In the genomic region with DNA sequence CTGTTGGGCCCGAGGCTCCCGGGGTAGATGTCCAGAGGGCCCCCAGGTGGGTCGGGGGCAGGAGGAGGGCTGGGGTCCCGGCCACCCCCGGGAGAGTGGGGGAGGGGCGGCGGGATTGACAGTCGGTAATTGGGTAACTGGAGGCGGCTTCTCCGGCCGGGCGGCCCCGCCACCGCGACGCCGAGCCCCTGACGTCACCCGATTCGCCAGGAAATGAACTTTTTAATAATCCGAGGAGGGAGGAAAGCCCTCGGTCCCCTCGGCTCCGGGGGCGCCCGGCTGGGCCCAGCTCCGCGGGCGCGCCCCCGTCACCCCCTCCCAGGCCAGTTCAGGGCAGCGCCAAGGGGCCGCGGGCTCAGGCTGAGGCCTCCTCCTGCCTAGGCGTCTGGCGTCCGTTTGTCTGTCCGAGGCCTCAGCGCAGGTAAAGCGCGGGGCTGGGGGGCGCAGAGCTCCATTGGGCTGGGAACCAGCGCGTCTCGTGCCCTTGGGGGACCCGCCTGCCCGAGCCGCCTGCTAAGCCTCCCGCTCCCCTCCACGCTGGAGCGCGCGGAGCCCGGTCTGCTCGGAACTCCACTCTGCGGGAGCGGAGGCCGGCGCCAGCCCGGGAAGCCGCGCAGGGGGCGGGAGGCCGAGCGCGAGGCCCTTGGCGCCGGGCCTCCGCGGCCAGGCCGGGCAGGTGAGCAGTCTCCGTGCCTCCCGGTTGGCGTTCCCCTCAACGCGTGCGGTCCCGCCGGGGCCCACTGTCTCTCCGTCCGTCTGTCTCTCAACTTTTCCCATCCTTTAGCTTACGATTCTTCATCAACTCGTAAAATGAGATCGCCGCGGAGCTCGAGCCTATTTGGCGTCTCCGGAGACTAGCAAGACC, we compare ENCODE assay signal across 8 cellular contexts. TPM values are rescaled to one million over a fixed set of nuclear protein-coding genes. Genes with fewer than 3 reads are reported as not detected.
A peak's percentile ranks its signal among the peaks of the same experiment; 100 is the strongest.
DNase-seq lines count a peak whose midpoint lies in the region; ATAC-seq, FAIRE-seq and TF ChIP-seq lines count a peak whose summit lies in the region.

No MANE protein-coding gene starts in this region.

- H3K4me1 ChIP-seq in cardiac muscle cell (ENCODE audit: low read depth): peaks cover 32% of the 10 kb centered on the region
- H3K4me1 ChIP-seq in trophoblast cell (ENCODE audit: control insufficient read depth in 1 of 2, insufficient read depth in 2 of 2, low read length in 2 of 2): peaks cover 28 to 47% of the 10 kb centered on the region in 2 experiments

- peak overlapping the region; percentile 87 for H2AK5ac ChIP-seq in trophoblast cell (ENCODE audit: low read length)

- WGBS in trophoblast cell (ENCODE audit: extremely low coverage, insufficient coverage, insufficient read length): no CpG with 5 or more reads among the region's 89 CpGs

- H3K27me3 Mint-ChIP-seq in activated T-cell treated with anti-CD3 and anti-CD28 coated beads, Interleukin-2, amount 50 U/mL, for 24 hours: peaks cover 84% of the 10 kb centered on the region

- FAIRE-seq in G401.6 (lab: Jason Lieb, UNC): peak; percentile 25

- peak overlapping the region; percentile 58 for H3K4me3 ChIP-seq in cardiac muscle cell
- peak overlapping the region; percentile 83 for H3K4me3 ChIP-seq in trophoblast cell (ENCODE audit: low read depth, low read length)

- H3K23ac ChIP-seq in trophoblast cell (ENCODE audit: low read length): peak overlapping the region; percentile 44

- H3K27ac ChIP-seq in cardiac muscle cell: peak overlapping the region; percentile 14
- H3K27ac ChIP-seq in trophoblast cell (ENCODE audit: low read depth, low read length): peak overlapping the region; percentile 95

- peaks cover 38% of the 10 kb centered on the region for H3K4me1 Mint-ChIP-seq in activated T-cell treated with anti-CD3 and anti-CD28 coated beads, Interleukin-2, amount 50 U/mL, for 24 hours (ENCODE audit: low read depth)

- H3K9me3 ChIP-seq in cardiac muscle cell (ENCODE audit: low read depth) (no peaks in the 10 kb centered on the region), trophoblast cell (ENCODE audit: insufficient read depth, low read depth, low read length) (no peaks in the 10 kb centered on the region)

- H3K79me1 ChIP-seq in trophoblast cell (ENCODE audit: low read length): peaks cover 82% of the 10 kb centered on the region

- H3K4me3 Mint-ChIP-seq in activated T-cell treated with anti-CD3 and anti-CD28 coated beads, Interleukin-2, amount 50 U/mL, for 24 hours: peak overlapping the region; percentile 65

- peak overlapping the region; percentile 98 for H4K8ac ChIP-seq in trophoblast cell (ENCODE audit: low read depth, low read length)

- H3K36me3 Mint-ChIP-seq in activated T-cell treated with anti-CD3 and anti-CD28 coated beads, Interleukin-2, amount 50 U/mL, for 24 hours (ENCODE audit: low read depth): no peaks in the 10 kb centered on the region

- peak overlapping the region; percentile 84 for H4K91ac ChIP-seq in trophoblast cell (ENCODE audit: low read depth, low read length)

- peak overlapping the region; percentile 81 for H3K4ac ChIP-seq in trophoblast cell (ENCODE audit: low read depth, low read length)

- H3K27me3 ChIP-seq in cardiac muscle cell (peaks cover 93% of the 10 kb centered on the region), trophoblast cell (ENCODE audit: insufficient read depth, low read length) (no peaks in the 10 kb centered on the region)

- peak overlapping the region; percentile 99 for H2BK5ac ChIP-seq in trophoblast cell (ENCODE audit: low read depth, low read length, poor library complexity)

- peak overlapping the region; percentile 93 for H2BK120ac ChIP-seq in trophoblast cell (ENCODE audit: insufficient read depth, low read length, poor library complexity)

- peak overlapping the region; percentile 98 for H3K18ac ChIP-seq in trophoblast cell (ENCODE audit: low read length)

- H3K27ac Mint-ChIP-seq in activated T-cell treated with anti-CD3 and anti-CD28 coated beads, Interleukin-2, amount 50 U/mL, for 24 hours: no peak overlapping the region

- peak overlapping the region; percentile 95 for H3K14ac ChIP-seq in trophoblast cell (ENCODE audit: low read length)

- ATAC-seq in HG03439 (IDR thresholded peaks at IDR 0.05; ENCODE audit: unreplicated experiment) (no peak), HG03520 (IDR thresholded peaks at IDR 0.05; ENCODE audit: unreplicated experiment) (no peak)

- peak overlapping the region; percentile 77 for H2AFZ ChIP-seq in trophoblast cell (ENCODE audit: insufficient read depth, low read length, poor library complexity)

- H3K36me3 ChIP-seq in cardiac muscle cell: no peaks in the 10 kb centered on the region
- H3K36me3 ChIP-seq in trophoblast cell (ENCODE audit: control insufficient read depth in 1 of 2, insufficient read depth in 2 of 2, low read length in 2 of 2): peaks cover 29 to 37% of the 10 kb centered on the region in 2 experiments

- peak overlapping the region; percentile 88 for H4K12ac ChIP-seq in trophoblast cell (ENCODE audit: low read depth, low read length)

- H3K9me3 Mint-ChIP-seq in activated T-cell treated with anti-CD3 and anti-CD28 coated beads, Interleukin-2, amount 50 U/mL, for 24 hours: no peaks in the 10 kb centered on the region

- no peak for TF ChIP-seq CTCF in cardiac muscle cell (IDR thresholded peaks at IDR 0.05; ENCODE audit: low read depth, low read length)

- peak overlapping the region; percentile 93 for H3K9ac ChIP-seq in trophoblast cell (ENCODE audit: low read length)

- DNase-seq in NCI-H1694 (lab: John Stamatoyannopoulos, UW): peak; percentile 38
- peak; percentile 61 for DNase-seq in activated T-cell treated with anti-CD3 and anti-CD28 coated beads, Interleukin-2, amount 50 U/mL, for 24 hours
- DNase-seq in cardiac muscle cell (ENCODE audit: low read depth in 1 of 2, low spot score in 1 of 2): peak; percentile 59 to 65
- peak in 1 of 2 donors; percentile 53 for DNase-seq in trophoblast cell
- no peak for DNase-seq in NAMALWA (ENCODE audit: low spot score)

- H3K79me2 ChIP-seq in trophoblast cell (ENCODE audit: control insufficient read depth, insufficient read depth, low read length, poor library complexity): peaks cover 73% of the 10 kb centered on the region

- H3K4me2 ChIP-seq in trophoblast cell (ENCODE audit: low read length): peak overlapping the region; percentile 93

- H2BK12ac ChIP-seq in trophoblast cell (ENCODE audit: low read length): peak overlapping the region; percentile 96

RNA-seq across cellular contexts. Expression of a gene that starts 3.8 kb away (rescaled TPM):
- 17.7 and 18.3 TPM in 2 replicates for total RNA-seq in cardiac muscle cell
- 15.2 and 22.7 TPM in 2 replicates for polyA plus RNA-seq in cardiac muscle cell
- polyA plus RNA-seq in trophoblast cell (2013): 467 and 505 TPM in 2 replicates

RNA-seq across cellular contexts. Expression of a gene that starts 22.5 kb away (rescaled TPM):
- total RNA-seq in cardiac muscle cell: not detected in 2 replicates
- polyA plus RNA-seq in cardiac muscle cell: not detected in 2 replicates
- polyA plus RNA-seq in trophoblast cell (2013): not detected in 2 replicates
